ENCODE assay signal across 1 cellular context in genomic region chr3:187919018-187919417, GRCh38.
TF ChIP-seq lines count a peak whose summit lies in the region.

No MANE protein-coding gene starts in this region.

TF ChIP-seq in GM23338, 12 proteins besides CTCF, POLR2A, EP300 and RAD21 (continued from another document):
- TF ChIP-seq ZNF462 (CRISPR knock-in tag; IDR thresholded peaks at IDR 0.05), result no peak
- no peak for TF ChIP-seq ZNF331 (CRISPR knock-in tag; IDR thresholded peaks at IDR 0.05; ENCODE audit: low read depth)
- no peak for TF ChIP-seq ZNF114 (CRISPR knock-in tag; IDR thresholded peaks at IDR 0.05)
- TF ChIP-seq ETS1 (IDR thresholded peaks at IDR 0.05), result no peak
- TF ChIP-seq CREB1 (CRISPR knock-in tag; IDR thresholded peaks at IDR 0.05; ENCODE audit: low read depth), result no peak
- TF ChIP-seq POLR2AphosphoS5 (IDR thresholded peaks at IDR 0.05; ENCODE audit: low read depth), result no peak
